ENCODE assay signal across 8 cellular contexts in the genomic region with DNA sequence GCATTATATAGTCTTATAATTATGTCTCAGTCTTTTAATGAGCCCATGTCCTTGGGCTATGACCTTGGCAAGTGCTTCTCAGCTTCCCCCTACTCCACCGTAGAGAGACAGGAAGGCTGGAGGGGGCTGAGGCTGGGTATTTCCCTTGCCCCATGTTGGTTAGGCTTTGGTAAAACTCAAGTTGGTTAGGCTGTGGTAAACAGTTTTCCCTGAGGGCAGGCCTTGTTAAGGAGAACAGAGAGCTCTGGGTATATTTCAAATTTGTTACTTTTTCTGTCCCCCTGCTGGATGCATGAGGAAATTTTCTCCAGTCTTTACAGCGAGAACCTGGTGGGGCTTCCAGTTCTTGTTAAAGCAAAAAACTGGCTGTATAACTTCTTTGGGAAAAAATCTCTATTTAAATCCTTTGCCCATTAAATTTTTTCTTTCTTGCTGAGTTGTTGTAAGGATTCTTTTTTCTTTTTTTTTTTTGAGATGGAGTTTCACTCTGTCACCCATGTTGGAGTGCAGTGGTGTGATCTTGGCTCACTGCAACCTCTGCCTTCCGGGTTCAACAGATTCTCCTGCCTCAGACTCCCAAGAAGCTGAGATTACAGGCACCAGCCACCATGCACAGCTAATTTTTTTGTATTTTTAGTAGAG. TPM values are rescaled to one million over a fixed set of nuclear protein-coding genes. Genes with fewer than 3 reads are reported as not detected.
DNase-seq lines count a peak whose midpoint lies in the region; ATAC-seq and TF ChIP-seq lines count a peak whose summit lies in the region.

No MANE protein-coding gene starts in this region.

- CTCF ChIA-PET in SK-N-SH (lab: Yijun Ruan, JAX): interaction anchor here (0.8 to 2.4 kb wide), 7 partner anchors 10 to 29 kb away, joined by 3 to 11 read pairs (median 3); no protein-coding TSS in a partner anchor

- no peak overlapping the region for H3K9ac ChIP-seq in SK-N-SH

- no peak overlapping the region for H3K27ac ChIP-seq in SK-N-SH (ENCODE audit: low read depth in 2 of 2, low read length in 1 of 2)

- H3K79me2 ChIP-seq in SK-N-SH (ENCODE audit: insufficient read depth): no peaks in the 10 kb centered on the region

- H3K4me3 Mint-ChIP-seq in neural crest cell: no peak overlapping the region

- H3K9me2 ChIP-seq in SK-N-SH: no peaks in the 10 kb centered on the region

- TF ChIP-seq RAD21 in SK-N-SH (IDR thresholded peaks at IDR 0.05; ENCODE audit: low read length): peak; percentile 18; the same call in 1 of the 2 replicates

- H2AFZ ChIP-seq in SK-N-SH (ENCODE audit: low read depth): no peak overlapping the region

- WGBS in SK-N-SH (ENCODE audit: low lambda C conversion rate): 82% methylated on average over 3 of the region's 3 CpGs

- no peak for TF ChIP-seq EP300 in SK-N-SH (IDR thresholded peaks at IDR 0.05; ENCODE audit: borderline replicate concordance in 1 of 2, low read depth in 1 of 2, low read length in 1 of 2)

- H3K9me3 Mint-ChIP-seq in neural crest cell: peaks cover 3% of the 10 kb centered on the region

- no peaks in the 10 kb centered on the region for H3K27me3 ChIP-seq in SK-N-SH (ENCODE audit: insufficient read depth)

- H3F3A ChIP-seq in SK-N-SH (replicated peaks; ENCODE audit: insufficient read depth): peaks cover 6% of the 10 kb centered on the region

- no peak for DNase-seq in activated CD4-positive, CD25-positive, alpha-beta regulatory T cell (lab: John Stamatoyannopoulos, UW)
- DNase-seq in SK-N-SH (no peak), neural crest cell (ENCODE audit: low read depth, low spot score) (no peak), 8988T (no peak), middle frontal gyrus (ENCODE audit: extremely low spot score, low spot score) (no peak)
- DNase-seq in effector CD4-positive, alpha-beta T cell: peak; percentile 23

- no peaks in the 10 kb centered on the region for H3K4me1 Mint-ChIP-seq in neural crest cell

- POLR2A ChIA-PET in SK-N-SH (lab: Yijun Ruan, JAX): no interaction called here

- peak; percentile 57 for TF ChIP-seq CTCF in SK-N-SH (IDR thresholded peaks at IDR 0.05)
- peak; percentile 66 for TF ChIP-seq CTCF in neural crest cell (conservative IDR thresholded peaks at IDR 0.05)

- ATAC-seq in activated CD4-positive, CD25-positive, alpha-beta regulatory T cell treated with anti-CD3 and anti-CD28 coated beads, Interleukin-2, amount 50 U/mL, for 24 hours: peak; percentile 22 to 27
- peak; percentile 72 for ATAC-seq in HG02759 (IDR thresholded peaks at IDR 0.05; ENCODE audit: unreplicated experiment)

- peaks cover 10% of the 10 kb centered on the region for H3K27me3 Mint-ChIP-seq in neural crest cell (ENCODE audit: low read depth)

- no peaks in the 10 kb centered on the region for H4K20me1 ChIP-seq in SK-N-SH (ENCODE audit: insufficient read depth)

- no peak overlapping the region for H3K4me3 ChIP-seq in SK-N-SH (ENCODE audit: low read depth in 2 of 2, low read length in 1 of 2)

- no peak overlapping the region for H3K27ac Mint-ChIP-seq in neural crest cell (ENCODE audit: unreplicated experiment)

- H3K36me3 Mint-ChIP-seq in neural crest cell (ENCODE audit: low read depth): peaks cover 7% of the 10 kb centered on the region

- H3K4me1 ChIP-seq in SK-N-SH (ENCODE audit: control insufficient read depth in 1 of 2, insufficient read depth in 2 of 2, low read depth in 1 of 2, low read length in 1 of 2): no peaks in the 10 kb centered on the region

- H3K9me3 ChIP-seq in SK-N-SH: no peaks in the 10 kb centered on the region

- H3K4me2 ChIP-seq in SK-N-SH: no peak overlapping the region

- H3K36me3 ChIP-seq in SK-N-SH (replicated peaks in 1 of 2; ENCODE audit: control insufficient read depth in 1 of 2, insufficient read depth in 2 of 2, low read length in 1 of 2): no peaks in the 10 kb centered on the region

TF ChIP-seq in SK-N-SH, 30 proteins besides CTCF, POLR2A, EP300 and RAD21:
- TF ChIP-seq NRF1 (IDR thresholded peaks at IDR 0.05; ENCODE audit: low read depth, low read length) (no peak), POLR2AphosphoS5 (IDR thresholded peaks at IDR 0.05; ENCODE audit: low read depth, low read length) (no peak), YY1 (IDR thresholded peaks at IDR 0.05; ENCODE audit: low read depth) (no peak), ELF1 (IDR thresholded peaks at IDR 0.05) (no peak), TCF12 (IDR thresholded peaks at IDR 0.05) (no peak)
- TF ChIP-seq, protein P1, sequence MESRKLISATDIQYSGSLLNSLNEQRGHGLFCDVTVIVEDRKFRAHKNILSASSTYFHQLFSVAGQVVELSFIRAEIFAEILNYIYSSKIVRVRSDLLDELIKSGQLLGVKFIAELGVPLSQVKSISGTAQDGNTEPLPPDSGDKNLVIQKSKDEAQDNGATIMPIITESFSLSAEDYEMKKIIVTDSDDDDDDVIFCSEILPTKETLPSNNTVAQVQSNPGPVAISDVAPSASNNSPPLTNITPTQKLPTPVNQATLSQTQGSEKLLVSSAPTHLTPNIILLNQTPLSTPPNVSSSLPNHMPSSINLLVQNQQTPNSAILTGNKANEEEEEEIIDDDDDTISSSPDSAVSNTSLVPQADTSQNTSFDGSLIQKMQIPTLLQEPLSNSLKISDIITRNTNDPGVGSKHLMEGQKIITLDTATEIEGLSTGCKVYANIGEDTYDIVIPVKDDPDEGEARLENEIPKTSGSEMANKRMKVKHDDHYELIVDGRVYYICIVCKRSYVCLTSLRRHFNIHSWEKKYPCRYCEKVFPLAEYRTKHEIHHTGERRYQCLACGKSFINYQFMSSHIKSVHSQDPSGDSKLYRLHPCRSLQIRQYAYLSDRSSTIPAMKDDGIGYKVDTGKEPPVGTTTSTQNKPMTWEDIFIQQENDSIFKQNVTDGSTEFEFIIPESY (IDR thresholded peaks at IDR 0.05; ENCODE audit: borderline replicate concordance, low read depth): no peak
- TF ChIP-seq, protein P2, sequence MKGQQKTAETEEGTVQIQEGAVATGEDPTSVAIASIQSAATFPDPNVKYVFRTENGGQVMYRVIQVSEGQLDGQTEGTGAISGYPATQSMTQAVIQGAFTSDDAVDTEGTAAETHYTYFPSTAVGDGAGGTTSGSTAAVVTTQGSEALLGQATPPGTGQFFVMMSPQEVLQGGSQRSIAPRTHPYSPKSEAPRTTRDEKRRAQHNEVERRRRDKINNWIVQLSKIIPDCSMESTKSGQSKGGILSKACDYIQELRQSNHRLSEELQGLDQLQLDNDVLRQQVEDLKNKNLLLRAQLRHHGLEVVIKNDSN (IDR thresholded peaks at IDR 0.05; ENCODE audit: borderline replicate concordance, low read depth): no peak

RNA-seq across cellular contexts. Expression of gene DCHS1, which starts 12.2 kb away (rescaled TPM):
- polyA plus RNA-seq in SK-N-SH (2012; rRNA removed): 3.0 and 5.7 TPM in 2 replicates
- 1.0 and 2.3 TPM in 2 replicates for polyA plus RNA-seq in SK-N-SH (2012; cell fraction: cytosol; rRNA removed)
- 8.8 and 12.0 TPM in 2 replicates for polyA plus RNA-seq in SK-N-SH (2012; cell fraction: nucleus; rRNA removed)
- 37.5 and 40.4 TPM in 2 replicates for total RNA-seq in neural crest cell

RNA-seq across cellular contexts. Expression of gene MRPL17, which starts 15.3 kb away (rescaled TPM):
- 88.3 and 88.6 TPM in 2 replicates for polyA plus RNA-seq in SK-N-SH (2012; rRNA removed)
- polyA plus RNA-seq in SK-N-SH (2012; cell fraction: cytosol; rRNA removed): 77.8 and 86.6 TPM in 2 replicates
- polyA plus RNA-seq in SK-N-SH (2012; cell fraction: nucleus; rRNA removed): 48.0 and 55.8 TPM in 2 replicates
- 47.2 and 58.9 TPM in 2 replicates for total RNA-seq in neural crest cell

RNA-seq across cellular contexts. Expression of gene TPP1, which starts 48.6 kb away (rescaled TPM):
- 94.0 and 105 TPM in 2 replicates for polyA plus RNA-seq in SK-N-SH (2012; rRNA removed)
- 81.8 and 90.2 TPM in 2 replicates for polyA plus RNA-seq in SK-N-SH (2012; cell fraction: cytosol; rRNA removed)
- 115 and 129 TPM in 2 replicates for polyA plus RNA-seq in SK-N-SH (2012; cell fraction: nucleus; rRNA removed)
- 41.0 and 44.7 TPM in 2 replicates for total RNA-seq in neural crest cell

RNA-seq across cellular contexts. Expression of gene TAF10, which starts 55.8 kb away (rescaled TPM):
- polyA plus RNA-seq in SK-N-SH (2012; rRNA removed): 163 and 213 TPM in 2 replicates
- 157 and 188 TPM in 2 replicates for polyA plus RNA-seq in SK-N-SH (2012; cell fraction: cytosol; rRNA removed)
- polyA plus RNA-seq in SK-N-SH (2012; cell fraction: nucleus; rRNA removed): 180 and 245 TPM in 2 replicates
- total RNA-seq in neural crest cell: 133 and 143 TPM in 2 replicates
